ENCODE assay signal across 29 cellular contexts in the genomic region with DNA sequence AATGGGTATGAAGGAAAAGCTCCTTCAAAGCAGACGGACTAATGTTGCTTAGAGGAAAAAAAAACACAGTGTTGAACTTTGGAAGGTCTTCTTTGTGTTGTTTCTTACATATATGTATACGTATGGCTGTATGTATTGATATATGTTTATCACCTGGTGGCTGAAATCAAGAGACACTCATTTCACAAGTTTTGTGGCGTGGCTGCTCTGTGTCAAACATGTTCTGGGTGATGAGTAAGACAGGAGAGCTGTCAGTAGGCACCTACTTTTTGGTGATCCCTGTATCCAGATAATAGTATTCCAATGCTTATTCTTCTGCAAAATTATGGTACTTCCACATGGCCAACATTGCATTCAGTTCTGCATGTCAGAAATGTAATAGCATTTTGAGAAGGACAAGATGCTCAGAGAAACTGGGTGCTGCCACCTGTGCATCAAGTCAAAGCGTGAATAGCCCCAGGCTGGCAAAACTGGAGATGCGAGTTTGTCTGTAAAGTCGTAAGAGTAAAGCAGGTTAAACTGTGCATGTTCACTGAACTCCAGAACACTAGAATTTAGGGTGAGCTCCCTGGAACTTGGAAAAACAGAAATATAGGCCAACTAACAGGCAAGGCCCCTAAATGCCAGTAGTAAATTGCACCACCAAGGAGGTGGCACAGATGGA.
"Had no signal": no experiment of that assay in that cellular context is flagged by ENCODE, and none has a peak within 500 bp of the region (broad histone marks: within the 10 kb centered on the region; RNA-seq: fewer than 3 reads in every experiment).

No MANE protein-coding gene starts in this region.

- H3K27me3 ChIP-seq: brain microvascular endothelial cell, esophagus muscularis mucosa, left lung, neural progenitor cell, uterus had no signal

- H3K9me3 ChIP-seq: esophagus muscularis mucosa, left lung, lower lobe of right lung, psoas muscle, uterus had no signal

- H3K27ac ChIP-seq: brain microvascular endothelial cell, esophagus muscularis mucosa, left lung, lower lobe of right lung, neural progenitor cell, parathyroid adenoma, psoas muscle, uterus had no signal

- H3K36me3 Mint-ChIP-seq: natural killer cell, neural progenitor cell, type B pancreatic cell had no signal

- DNase-seq: activated CD4-positive, alpha-beta T cell treated with anti-CD3 and anti-CD28 coated beads for 4 hours; activated CD4-positive, alpha-beta T cell treated with anti-CD3 and anti-CD28 coated beads, Interleukin-2, amount 50 U/mL, for 48 hours; activated CD4-positive, CD25-positive, alpha-beta regulatory T cell; activated naive CD4-positive, alpha-beta T cell; activated naive CD8-positive, alpha-beta T cell treated with anti-CD3 and anti-CD28 coated beads, Interleukin-2, amount 10 ng/mL, durations not matched to agents 7 days and 5 days; amniotic stem cell; brain microvascular endothelial cell; caudate nucleus; cortex of kidney; effector memory CD8-positive, alpha-beta T cell; foreskin melanocyte; left lung; lower lobe of right lung; mesenchymal stem cell; natural killer cell; occipital lobe; psoas muscle; stimulated activated CD4-positive, alpha-beta T cell treated with anti-CD3 and anti-CD28 coated beads, Interleukin-1b, Interleukin-23, amount 100 ng/mL, for 48 hours; stimulated activated CD4-positive, alpha-beta T cell treated with anti-CD3 and anti-CD28 coated beads, Interleukin-4, amount 100 ng/mL, for 4 hours; stimulated activated CD8-positive, alpha-beta memory T cell treated with anti-CD3 and anti-CD28 coated beads, Interleukin-4, amount 100 ng/mL, for 48 hours; stimulated activated naive CD4-positive, alpha-beta T cell; T-helper 1 cell; uterus had no signal

- H3K4me3 ChIP-seq: esophagus muscularis mucosa, left lung, lower lobe of right lung, neural progenitor cell, psoas muscle, smooth muscle cell, uterus had no signal

- ATAC-seq: effector memory CD8-positive, alpha-beta T cell; left lung; lower lobe of right lung; natural killer cell; psoas muscle had no signal

- H3K27ac Mint-ChIP-seq: activated naive CD8-positive, alpha-beta T cell treated with anti-CD3 and anti-CD28 coated beads, Interleukin-2, amount 10 ng/mL, durations not matched to agents 7 days and 5 days; neural progenitor cell; T-helper 2 cell treated with Interferon-gamma antibody and Interleukin-4, amounts not matched to agents 5 μg/mL and 100 μg/mL, for 36 hours; type B pancreatic cell had no signal

- H3K9me3 Mint-ChIP-seq: activated naive CD8-positive, alpha-beta T cell treated with anti-CD3 and anti-CD28 coated beads, Interleukin-2, amount 10 ng/mL, durations not matched to agents 7 days and 5 days; effector memory CD8-positive, alpha-beta T cell; natural killer cell; neural progenitor cell; T-helper 2 cell treated with Interferon-gamma antibody and Interleukin-4, amounts not matched to agents 5 μg/mL and 100 μg/mL, for 36 hours; type B pancreatic cell had no signal

- H3K36me3 ChIP-seq: brain microvascular endothelial cell, esophagus muscularis mucosa, left lung, lower lobe of right lung, neural progenitor cell, uterus had no signal

- H2AFZ ChIP-seq: neural progenitor cell, parathyroid adenoma had no signal

- H3K4me3 Mint-ChIP-seq: activated naive CD8-positive, alpha-beta T cell treated with anti-CD3 and anti-CD28 coated beads, Interleukin-2, amount 10 ng/mL, durations not matched to agents 7 days and 5 days; effector memory CD8-positive, alpha-beta T cell; natural killer cell; neural progenitor cell; T-helper 2 cell treated with Interferon-gamma antibody and Interleukin-4, amounts not matched to agents 5 μg/mL and 100 μg/mL, for 36 hours; type B pancreatic cell had no signal

- H3K79me2 ChIP-seq: parathyroid adenoma had no signal

- H3K4me2 ChIP-seq: neural progenitor cell, smooth muscle cell had no signal

- H3K27me3 Mint-ChIP-seq: effector memory CD8-positive, alpha-beta T cell; type B pancreatic cell had no signal
